In genomic region chr20:22511943-22512910, GRCh38 we compare ENCODE assay signal across 9 cellular contexts.
A peak's percentile ranks its signal among the peaks of the same experiment; 100 is the strongest.
DNase-seq lines count a peak whose midpoint lies in the region; ATAC-seq and TF ChIP-seq lines count a peak whose summit lies in the region.
"Had no signal": no experiment of that assay in that cellular context is flagged by ENCODE, and none has a peak within 500 bp of the region (broad histone marks: within the 10 kb centered on the region; RNA-seq: fewer than 3 reads in every experiment).

No MANE protein-coding gene starts in this region.

- H3K27ac Mint-ChIP-seq in WTC11: no peak overlapping the region
- H3K27ac Mint-ChIP-seq in CD8-positive, alpha-beta T cell: no peak overlapping the region

- TF ChIP-seq CTCF in WTC11 (IDR thresholded peaks at IDR 0.05) (no peak), lung (IDR thresholded peaks at IDR 0.05; ENCODE audit: control extremely low read depth, extremely low read depth) (no peak), WERI-Rb-1 (IDR thresholded peaks at IDR 0.05; ENCODE audit: low read depth, low read length) (no peak)
- TF ChIP-seq CTCF in CD8-positive, alpha-beta T cell (IDR thresholded peaks at IDR 0.05): no peak

- POLR2A ChIA-PET in WTC11 (lab: Charles Lee): interaction anchor here (0.5 kb wide), 1 partner anchor 154 kb away, joined by 3 read pairs; no protein-coding TSS in a partner anchor
- POLR2A ChIA-PET in CD8-positive, alpha-beta T cell (lab: Charles Lee): no interaction called here

- no peak overlapping the region for H3K27ac ChIP-seq in lung (ENCODE audit: low read depth in 1 of 2, low read length in 1 of 2)
- no peak overlapping the region for H3K27ac ChIP-seq in WERI-Rb-1
- H3K27ac ChIP-seq in CD8-positive, alpha-beta T cell (ENCODE audit: low read depth, low read length): no peak overlapping the region

- intact Hi-C loops in CD8-positive, alpha-beta T cell (cut with DNase I, micrococcal nuclease): no loop called here

- H3K4me3 Mint-ChIP-seq in WTC11: no peak overlapping the region
- no peak overlapping the region for H3K4me3 Mint-ChIP-seq in CD8-positive, alpha-beta T cell

- H3K36me3 Mint-ChIP-seq in WTC11: no peaks in the 10 kb centered on the region
- H3K36me3 Mint-ChIP-seq in CD8-positive, alpha-beta T cell: no peaks in the 10 kb centered on the region

- CTCF ChIA-PET in WTC11 (lab: Charles Lee): interaction anchor here (0.6 to 1.7 kb wide), 3 partner anchors 59 to 75 kb away, joined by 3 to 9 read pairs (median 3); no protein-coding TSS in a partner anchor
- CTCF ChIA-PET in CD8-positive, alpha-beta T cell (lab: Charles Lee): no interaction called here

- peaks cover 11% of the 10 kb centered on the region for H3K4me1 Mint-ChIP-seq in WTC11
- no peaks in the 10 kb centered on the region for H3K4me1 Mint-ChIP-seq in CD8-positive, alpha-beta T cell (ENCODE audit: low read depth)

- peaks cover 8% of the 10 kb centered on the region for H3K27me3 Mint-ChIP-seq in WTC11 (ENCODE audit: low read depth)
- H3K27me3 Mint-ChIP-seq in CD8-positive, alpha-beta T cell (ENCODE audit: low read depth): no peaks in the 10 kb centered on the region

- H3K9me3 Mint-ChIP-seq in WTC11: no peaks in the 10 kb centered on the region
- H3K9me3 Mint-ChIP-seq in CD8-positive, alpha-beta T cell: no peaks in the 10 kb centered on the region

- no peaks in the 10 kb centered on the region for H3K4me1 ChIP-seq in lung (ENCODE audit: control insufficient read depth in 2 of 2, insufficient read depth in 2 of 2, low read length in 2 of 2)
- H3K4me1 ChIP-seq in CD8-positive, alpha-beta T cell (ENCODE audit: insufficient read depth, low read length): no peaks in the 10 kb centered on the region

- H3K4me3 ChIP-seq in lung (no peak overlapping the region), WERI-Rb-1 (ENCODE audit: low read depth, low read length) (no peak overlapping the region)
- no peak overlapping the region for H3K4me3 ChIP-seq in CD8-positive, alpha-beta T cell (ENCODE audit: low read depth, low read length)

- H3K9me3 ChIP-seq in lung (ENCODE audit: control insufficient read depth in 2 of 2, insufficient read depth in 1 of 2, low read length in 1 of 2) (no peaks in the 10 kb centered on the region), WERI-Rb-1 (ENCODE audit: severe bottlenecking) (no peaks in the 10 kb centered on the region)
- H3K9me3 ChIP-seq in CD8-positive, alpha-beta T cell (ENCODE audit: low read length): no peaks in the 10 kb centered on the region

- WGBS in lung, 2 donors: 34 to 56% methylated on average over 17 of the region's 17 CpGs

- ATAC-seq in WTC11: peak; percentile 90
- ATAC-seq in lung (ENCODE audit: insufficient read depth, low FRiP score): peak; percentile 81
- no peak for ATAC-seq in GM18861 (IDR thresholded peaks at IDR 0.05; ENCODE audit: unreplicated experiment)
- ATAC-seq in CD8-positive, alpha-beta T cell: no peak

- DNase-seq in ELF-1 (ENCODE audit: low read depth, low spot score) (peak; percentile 30), NCI-H2081 treated with DMSO at 0.1 percent for 48 hours (lab: John Stamatoyannopoulos, UW) (peak; percentile 96), WTC11 (ENCODE audit: low spot score) (peak; percentile 21), lung (ENCODE audit: low spot score) (peak; percentile 57), WERI-Rb-1 (no peak)
- DNase-seq in activated naive CD4-positive, alpha-beta T cell treated with Interleukin-2 at 50 U/mL for 16 hours: no peak
- no peak for DNase-seq in CD8-positive, alpha-beta T cell
- DNase-seq: NCI-H226 had no signal

- no peaks in the 10 kb centered on the region for H3K36me3 ChIP-seq in lung (ENCODE audit: control insufficient read depth in 2 of 2, insufficient read depth in 2 of 2, low read length in 2 of 2)
- H3K36me3 ChIP-seq in WERI-Rb-1: no peaks in the 10 kb centered on the region
- H3K36me3 ChIP-seq in CD8-positive, alpha-beta T cell (ENCODE audit: insufficient read depth, low read length): no peaks in the 10 kb centered on the region

- no peaks in the 10 kb centered on the region for H3K27me3 ChIP-seq in lung (ENCODE audit: control insufficient read depth, insufficient read depth)
- peaks cover 78% of the 10 kb centered on the region for H3K27me3 ChIP-seq in WERI-Rb-1 (ENCODE audit: insufficient read depth, low read depth, severe bottlenecking)
- H3K27me3 ChIP-seq in CD8-positive, alpha-beta T cell (ENCODE audit: insufficient read depth, low read length): no peaks in the 10 kb centered on the region

TF ChIP-seq in WTC11, 78 proteins besides CTCF, POLR2A, EP300 and RAD21:
- TF ChIP-seq GABPB1 (CRISPR knock-in tag; IDR thresholded peaks at IDR 0.05) (peak; percentile 75), SOX15 (CRISPR knock-in tag; IDR thresholded peaks at IDR 0.05) (no peak)

Comparison
In these comparisons a context has a peak if more than half of its experiments do, and no peak if none do; other contexts are left out.
1. DNase-seq: peak in ELF-1 (single experiment), NCI-H2081 treated with DMSO at 0.1 percent for 48 hours (single experiment), WTC11 (single experiment) and lung (single experiment); none in WERI-Rb-1 (single experiment), activated naive CD4-positive, alpha-beta T cell treated with Interleukin-2 at 50 U/mL for 16 hours (single experiment) and CD8-positive, alpha-beta T cell (0 of 7).
2. ATAC-seq: peak in WTC11 (single experiment) and lung (single experiment); none in GM18861 (single experiment) and CD8-positive, alpha-beta T cell (single experiment).